Comparison of ENCODE assay signal across 12 cellular contexts in the genomic region with DNA sequence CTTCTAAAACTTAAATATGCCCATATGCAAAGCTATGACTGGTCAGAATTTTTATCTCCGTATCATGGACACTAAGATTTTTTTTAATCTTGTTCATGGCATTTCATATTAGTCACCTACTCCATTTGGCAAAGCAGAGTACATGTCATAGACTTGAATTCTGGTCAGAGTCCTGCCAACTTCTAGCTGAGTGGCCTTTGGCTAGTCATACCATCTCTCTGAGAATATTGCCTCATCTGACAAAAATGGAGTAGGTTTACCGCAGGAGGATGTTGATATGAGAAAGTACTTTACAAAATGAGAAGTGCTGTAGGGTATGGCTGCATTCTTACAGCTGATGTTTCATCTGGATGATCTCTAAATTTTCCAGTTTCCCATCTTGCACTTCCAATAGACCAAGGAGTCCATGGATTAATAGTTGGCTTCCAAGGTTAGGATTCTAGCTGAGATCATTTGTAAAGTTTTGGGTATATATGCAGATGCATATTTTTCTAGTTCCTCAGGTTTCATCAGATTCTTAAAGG.
DNase-seq lines count a peak whose midpoint lies in the region; ATAC-seq and TF ChIP-seq lines count a peak whose summit lies in the region.
"Had no signal": no experiment of that assay in that cellular context is flagged by ENCODE, and none has a peak within 500 bp of the region (broad histone marks: within the 10 kb centered on the region; RNA-seq: fewer than 3 reads in every experiment).

No MANE protein-coding gene starts in this region.

- ATAC-seq in HG02973 (IDR thresholded peaks at IDR 0.05; ENCODE audit: unreplicated experiment), result no peak
- no peak for ATAC-seq in GM21526 (IDR thresholded peaks at IDR 0.05; ENCODE audit: low FRiP score, unreplicated experiment)
- no peak for ATAC-seq in HG03135 (IDR thresholded peaks at IDR 0.05; ENCODE audit: unreplicated experiment)

- TF ChIP-seq POLR2A in erythroblast (IDR thresholded peaks at IDR 0.05; ENCODE audit: low read length), result no peak

- peaks cover 52% of the 10 kb centered on the region for H3K4me1 ChIP-seq in ACC112 (ENCODE audit: control insufficient read depth, insufficient read depth, low read length, unreplicated experiment)

- peak overlapping the region; percentile 71 for H3K27ac ChIP-seq in ACC112 (ENCODE audit: low read depth, low read length)

- H3K4me3 ChIP-seq in ACC112 (ENCODE audit: low read depth, low read length), result 0 out of 2 replicates have a peak overlapping the region, but pooled peaks have one; percentile 3

- DNase-seq in HS-27A (ENCODE audit: low read depth) (peak; percentile 79), T1000 (lab: John Stamatoyannopoulos, UW) (peak; percentile 36), iris pigment epithelial cell (ENCODE audit: low read depth) (peak; percentile 99), erythroblast (lab: John Stamatoyannopoulos, UW) (no peak)
- DNase-seq: C1 segment of cervical spinal cord; effector CD4-positive, alpha-beta T cell; mesendoderm; stimulated activated naive CD4-positive, alpha-beta T cell treated with Interleukin-2 at 50 U/mL for 16 hours had no signal

- H3K27me3 ChIP-seq in ACC112 (ENCODE audit: insufficient read depth, low read length), result no peaks in the 10 kb centered on the region

- no peaks in the 10 kb centered on the region for H3K36me3 ChIP-seq in ACC112 (ENCODE audit: insufficient read depth, low read length)

- H2AFZ ChIP-seq in ACC112 (ENCODE audit: low read length, unreplicated experiment), result peak overlapping the region; percentile 4

- no peaks in the 10 kb centered on the region for H3K79me2 ChIP-seq in ACC112 (ENCODE audit: control insufficient read depth, insufficient read depth, low read length, unreplicated experiment)

Comparison
In these comparisons a context has a peak if more than half of its experiments do, and no peak if none do; other contexts are left out.
1. DNase-seq: peak in HS-27A (single experiment), T1000 (single experiment) and iris pigment epithelial cell (single experiment); none in erythroblast (0 of 2).